ENCODE assay signal across 8 cellular contexts in the genomic region with DNA sequence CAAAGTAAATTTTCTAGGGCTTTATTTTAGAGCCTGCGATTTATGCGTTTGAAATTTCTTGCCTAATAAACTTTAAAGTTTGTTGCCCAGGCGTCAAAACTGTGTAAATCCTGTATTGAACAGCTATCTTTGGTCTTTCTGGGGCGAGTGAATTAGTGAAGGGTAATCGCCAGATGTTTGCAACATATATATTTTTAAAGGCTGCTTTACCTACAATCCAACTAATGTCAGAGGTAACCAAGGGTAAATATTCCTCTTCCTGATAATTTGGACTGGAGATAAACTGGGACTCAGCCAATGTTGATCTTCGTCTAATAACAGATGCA. TPM values are rescaled to one million over a fixed set of nuclear protein-coding genes. Genes with fewer than 3 reads are reported as not detected.
DNase-seq lines count a peak whose midpoint lies in the region; TF ChIP-seq lines count a peak whose summit lies in the region.

No MANE protein-coding gene starts in this region.

- DNase-seq in Calu3 (no peak), NT2/D1 (ENCODE audit: low read depth, low spot score) (no peak), foreskin fibroblast (no peak), progenitor cell of endocrine pancreas (ENCODE audit: low spot score, unreplicated experiment) (no peak), DMS79 treated with DMSO at 0.1 percent for 48 hours (lab: John Stamatoyannopoulos, UW) (no peak), NCI-H2171 (lab: John Stamatoyannopoulos, UW) (no peak), NCI-H1105 treated with DMSO at 0.1 percent for 48 hours (lab: John Stamatoyannopoulos, UW) (no peak), OCI-M2 (lab: John Stamatoyannopoulos, UW; ENCODE audit: unreplicated experiment) (no peak)

- TF ChIP-seq CTCF in Calu3 (IDR thresholded peaks at IDR 0.05; ENCODE audit: unreplicated experiment) (no peak), foreskin fibroblast (IDR thresholded peaks at IDR 0.05; ENCODE audit: low read depth, low read length) (no peak), progenitor cell of endocrine pancreas (IDR thresholded peaks at IDR 0.05; ENCODE audit: unreplicated experiment) (no peak)

- CTCF ChIA-PET in Calu3 (lab: Charles Lee): interaction anchor here (1.3 kb wide), 1 partner anchor 136 kb away, joined by 8 read pairs; no protein-coding TSS in a partner anchor

- intact Hi-C loops in Calu3 (cut with micrococcal nuclease; ENCODE audit: unreplicated experiment): no loop called here

- H3K27me3 ChIP-seq in NT2/D1 (ENCODE audit: insufficient read depth, insufficient read length): peaks cover 79% of the 10 kb centered on the region

- H3K4me1 Mint-ChIP-seq in Calu3 (ENCODE audit: low read depth, unreplicated experiment) (peaks cover 14% of the 10 kb centered on the region), progenitor cell of endocrine pancreas (ENCODE audit: low read depth) (peaks cover 53% of the 10 kb centered on the region)

- peaks cover 20% of the 10 kb centered on the region for H3K36me3 Mint-ChIP-seq in Calu3 (ENCODE audit: insufficient read depth, unreplicated experiment)
- H3K36me3 Mint-ChIP-seq in progenitor cell of endocrine pancreas (ENCODE audit: insufficient read depth): no peaks in the 10 kb centered on the region

- no TSS peak for BruUV-seq in Calu3 (replicated peaks; lab: Mats Ljungman, UMichigan)

- no peak overlapping the region for H3K9ac ChIP-seq in NT2/D1 (ENCODE audit: insufficient read length, low read depth)

- no peaks in the 10 kb centered on the region for H3K36me3 ChIP-seq in NT2/D1 (ENCODE audit: insufficient read depth, insufficient read length, low read length)

- peak overlapping the region; percentile 91 for H3K27ac Mint-ChIP-seq in Calu3 (ENCODE audit: unreplicated experiment)
- H3K27ac Mint-ChIP-seq in progenitor cell of endocrine pancreas: peak overlapping the region; percentile 91

- peak overlapping the region; percentile 25 for H3K4me3 ChIP-seq in NT2/D1 (ENCODE audit: insufficient read length, low read depth)
- peak overlapping the region; percentile 62 to 65 for H3K4me3 ChIP-seq in foreskin fibroblast (ENCODE audit: low read depth in 1 of 2, low read length in 2 of 2)

- H3K27me3 Mint-ChIP-seq in Calu3 (ENCODE audit: unreplicated experiment): peaks cover 96% of the 10 kb centered on the region
- H3K27me3 Mint-ChIP-seq in progenitor cell of endocrine pancreas: peaks cover 31% of the 10 kb centered on the region

- peaks cover 11% of the 10 kb centered on the region for H3K4me1 ChIP-seq in NT2/D1 (ENCODE audit: insufficient read depth, insufficient read length)

- H3K9me3 ChIP-seq in NT2/D1 (ENCODE audit: insufficient read depth, low read length): no peaks in the 10 kb centered on the region

- H3K9me3 Mint-ChIP-seq in Calu3 (ENCODE audit: low read depth, unreplicated experiment): peaks cover 3% of the 10 kb centered on the region
- no peaks in the 10 kb centered on the region for H3K9me3 Mint-ChIP-seq in progenitor cell of endocrine pancreas (ENCODE audit: low read depth)

- peak overlapping the region; percentile 86 for H3K4me3 Mint-ChIP-seq in Calu3 (ENCODE audit: low read depth, unreplicated experiment)
- H3K4me3 Mint-ChIP-seq in progenitor cell of endocrine pancreas (ENCODE audit: low read depth): peak overlapping the region; percentile 98

RNA-seq across cellular contexts. Expression of gene PROX1, which starts 0.9 kb away (rescaled TPM):
- total RNA-seq in Calu3 (2022): 0.29 and 0.40 TPM in 2 replicates
- total RNA-seq in progenitor cell of endocrine pancreas: 63.2 and 73.9 TPM in 2 replicates

Comparison
In these comparisons a context has a peak if more than half of its experiments do, and no peak if none do; other contexts are left out.
1. RNA of gene PROX1, which starts 0.9 kb away (total RNA-seq): 63.2 to 73.9 TPM in progenitor cell of endocrine pancreas; 0.29 to 0.40 TPM in Calu3; every median in the first group is over 10 times any median in the second.